In genomic region chr12:98741615-98742265, GRCh38 we compare ENCODE assay signal across 13 cellular contexts.
A peak's percentile ranks its signal among the peaks of the same experiment; 100 is the strongest.
DNase-seq lines count a peak whose midpoint lies in the region; ATAC-seq, FAIRE-seq and TF ChIP-seq lines count a peak whose summit lies in the region.
"Had no signal": no experiment of that assay in that cellular context is flagged by ENCODE, and none has a peak within 500 bp of the region (broad histone marks: within the 10 kb centered on the region; RNA-seq: fewer than 3 reads in every experiment).

No MANE protein-coding gene starts in this region.

- peak; percentile 70 for DNase-seq in activated CD4-positive, alpha-beta T cell treated with anti-CD3 and anti-CD28 coated beads for 36 hours
- no peak for DNase-seq in activated CD4-positive, alpha-beta T cell treated with anti-CD3 and anti-CD28 coated beads for 4 hours
- DNase-seq in NCI-H2107 (lab: John Stamatoyannopoulos, UW) = peak; percentile 29
- DNase-seq in activated T-cell treated with anti-CD3 and anti-CD28 coated beads, Interleukin-2, amount 50 U/mL, for 72 hours = peak; percentile 63 to 75
- DNase-seq in neural progenitor cell (ENCODE audit: low spot score) = peak; percentile 58
- DNase-seq in BE2C = no peak
- no peak for DNase-seq in GM19239 (ENCODE audit: insufficient read length, low spot score)
- DNase-seq in SHP77 treated with DMSO at 0.1 percent for 48 hours (lab: John Stamatoyannopoulos, UW) = no peak
- DNase-seq: activated naive CD8-positive, alpha-beta T cell treated with anti-CD3 and anti-CD28 coated beads, Interleukin-2, amount 10 ng/mL, durations not matched to agents 7 days and 5 days; dermis blood vessel endothelial cell had no signal

- peaks cover 70% of the 10 kb centered on the region for H3K4me1 Mint-ChIP-seq in activated CD4-positive, alpha-beta T cell treated with anti-CD3 and anti-CD28 coated beads for 36 hours
- peaks cover 76% of the 10 kb centered on the region for H3K4me1 Mint-ChIP-seq in activated T-cell treated with anti-CD3 and anti-CD28 coated beads, Interleukin-2, amount 50 U/mL, for 72 hours (ENCODE audit: low read depth)
- H3K4me1 Mint-ChIP-seq in neural progenitor cell = peaks cover 14% of the 10 kb centered on the region

- no peak for FAIRE-seq in GM19239 (lab: Jason Lieb, UNC)
- FAIRE-seq: RCC 7860, TTC549 had no signal

- H3K4me1 ChIP-seq in neural progenitor cell = peaks cover 16% of the 10 kb centered on the region
- peaks cover 6% of the 10 kb centered on the region for H3K4me1 ChIP-seq in BE2C

- H3K36me3 Mint-ChIP-seq in activated CD4-positive, alpha-beta T cell treated with anti-CD3 and anti-CD28 coated beads for 36 hours (ENCODE audit: low read depth) = no peaks in the 10 kb centered on the region
- peaks cover 0 to 2% of the 10 kb centered on the region in 2 donors for H3K36me3 Mint-ChIP-seq in activated T-cell treated with anti-CD3 and anti-CD28 coated beads, Interleukin-2, amount 50 U/mL, for 72 hours (ENCODE audit: insufficient read depth in 2 of 2)
- H3K36me3 Mint-ChIP-seq in neural progenitor cell = no peaks in the 10 kb centered on the region
- H3K36me3 Mint-ChIP-seq: activated naive CD8-positive, alpha-beta T cell treated with anti-CD3 and anti-CD28 coated beads, Interleukin-2, amount 10 ng/mL, durations not matched to agents 7 days and 5 days had no signal

- H3K9me3 ChIP-seq in neural progenitor cell (ENCODE audit: low read depth) (no peaks in the 10 kb centered on the region), BE2C (no peaks in the 10 kb centered on the region)

- H2AFZ ChIP-seq in neural progenitor cell (replicated peaks) = no peak overlapping the region

- no peaks in the 10 kb centered on the region for H3K9me3 Mint-ChIP-seq in activated CD4-positive, alpha-beta T cell treated with anti-CD3 and anti-CD28 coated beads for 36 hours (ENCODE audit: low read depth)
- no peaks in the 10 kb centered on the region for H3K9me3 Mint-ChIP-seq in activated T-cell treated with anti-CD3 and anti-CD28 coated beads, Interleukin-2, amount 50 U/mL, for 72 hours
- H3K9me3 Mint-ChIP-seq in neural progenitor cell = no peaks in the 10 kb centered on the region
- H3K9me3 Mint-ChIP-seq: activated naive CD8-positive, alpha-beta T cell treated with anti-CD3 and anti-CD28 coated beads, Interleukin-2, amount 10 ng/mL, durations not matched to agents 7 days and 5 days had no signal

- CTCF ChIA-PET in activated CD4-positive, alpha-beta T cell treated with anti-CD3 and anti-CD28 coated beads for 36 hours (lab: Charles Lee) = interaction anchor here (0.5 to 3.3 kb wide), 10 partner anchors 11 to 228 kb away, joined by 3 to 17 read pairs (median 4); no protein-coding TSS in a partner anchor

- H4K20me1 ChIP-seq in neural progenitor cell (ENCODE audit: low read depth) = no peaks in the 10 kb centered on the region

- intact Hi-C loops in activated CD4-positive, alpha-beta T cell treated with anti-CD3 and anti-CD28 coated beads for 36 hours (cut with DNase I, micrococcal nuclease) = loop anchor here (1.0 to 5.0 kb wide), 8 partner anchors 44 to 1461 kb away; partner anchors contain the start of genes APAF1 (in 2 of the 2), SLC25A3 (in 2 of the 2) and ACTR6 (in 1 of the 2)

- peak overlapping the region; percentile 48 for H3K4me3 Mint-ChIP-seq in activated CD4-positive, alpha-beta T cell treated with anti-CD3 and anti-CD28 coated beads for 36 hours
- peak overlapping the region; percentile 42 to 71 for H3K4me3 Mint-ChIP-seq in activated T-cell treated with anti-CD3 and anti-CD28 coated beads, Interleukin-2, amount 50 U/mL, for 72 hours
- no peak overlapping the region for H3K4me3 Mint-ChIP-seq in neural progenitor cell
- H3K4me3 Mint-ChIP-seq: activated naive CD8-positive, alpha-beta T cell treated with anti-CD3 and anti-CD28 coated beads, Interleukin-2, amount 10 ng/mL, durations not matched to agents 7 days and 5 days had no signal

- H3K27me3 ChIP-seq in neural progenitor cell (peaks cover 24% of the 10 kb centered on the region), BE2C (peaks cover 15% of the 10 kb centered on the region)

- H3K79me2 ChIP-seq in neural progenitor cell (ENCODE audit: low read depth) = no peaks in the 10 kb centered on the region

- H3K4me3 ChIP-seq in neural progenitor cell (no peak overlapping the region), BE2C (ENCODE audit: low read depth, low read length) (no peak overlapping the region)

- TF ChIP-seq CTCF in neural progenitor cell (IDR thresholded peaks at IDR 0.05) (no peak), BE2C (IDR thresholded peaks at IDR 0.05; ENCODE audit: low read depth, low read length) (no peak)

- H3K36me3 ChIP-seq in neural progenitor cell (no peaks in the 10 kb centered on the region), BE2C (no peaks in the 10 kb centered on the region)

- H3K27me3 Mint-ChIP-seq in activated CD4-positive, alpha-beta T cell treated with anti-CD3 and anti-CD28 coated beads for 36 hours = peaks cover 8% of the 10 kb centered on the region
- peaks cover 19% of the 10 kb centered on the region for H3K27me3 Mint-ChIP-seq in activated T-cell treated with anti-CD3 and anti-CD28 coated beads, Interleukin-2, amount 50 U/mL, for 72 hours (ENCODE audit: low read depth)
- H3K27me3 Mint-ChIP-seq in neural progenitor cell (ENCODE audit: insufficient read depth, low read depth) = peaks cover 7% of the 10 kb centered on the region

- peak; percentile 57 for ATAC-seq in activated CD4-positive, alpha-beta T cell treated with anti-CD3 and anti-CD28 coated beads for 36 hours
- peak; percentile 65 to 69 for ATAC-seq in activated T-cell treated with anti-CD3 and anti-CD28 coated beads, Interleukin-2, amount 50 U/mL, for 72 hours (replicated peaks in 1 of 2)
- ATAC-seq: left lobe of liver had no signal

- H3K4me2 ChIP-seq in neural progenitor cell = peak overlapping the region; percentile 24

- no peak overlapping the region for H3K27ac ChIP-seq in neural progenitor cell

- POLR2A ChIA-PET in activated CD4-positive, alpha-beta T cell treated with anti-CD3 and anti-CD28 coated beads for 36 hours (lab: Charles Lee) = interaction anchor here (0.6 to 1.9 kb wide), 6 partner anchors 10 to 148 kb away, joined by 4 to 9 read pairs (median 6); partner anchors contain the start of gene SLC25A3

- H3F3A ChIP-seq in neural progenitor cell (ENCODE audit: low read depth) = peaks cover 15% of the 10 kb centered on the region

- H3K27ac Mint-ChIP-seq in activated CD4-positive, alpha-beta T cell treated with anti-CD3 and anti-CD28 coated beads for 36 hours = peak overlapping the region; percentile 96
- H3K27ac Mint-ChIP-seq in activated T-cell treated with anti-CD3 and anti-CD28 coated beads, Interleukin-2, amount 50 U/mL, for 72 hours = peak overlapping the region; percentile 81
- H3K27ac Mint-ChIP-seq in neural progenitor cell = no peak overlapping the region
- H3K27ac Mint-ChIP-seq: activated naive CD8-positive, alpha-beta T cell treated with anti-CD3 and anti-CD28 coated beads, Interleukin-2, amount 10 ng/mL, durations not matched to agents 7 days and 5 days had no signal

- no peak overlapping the region for H3K9ac ChIP-seq in neural progenitor cell

Comparison
In these comparisons a context has a peak if more than half of its experiments do, and no peak if none do; other contexts are left out.
1. DNase-seq: peak in activated CD4-positive, alpha-beta T cell treated with anti-CD3 and anti-CD28 coated beads for 36 hours (single experiment), NCI-H2107 (single experiment), activated T-cell treated with anti-CD3 and anti-CD28 coated beads, Interleukin-2, amount 50 U/mL, for 72 hours (2 of 2) and neural progenitor cell (single experiment); none in activated CD4-positive, alpha-beta T cell treated with anti-CD3 and anti-CD28 coated beads for 4 hours (0 of 2), BE2C (single experiment), GM19239 (single experiment) and SHP77 treated with DMSO at 0.1 percent for 48 hours (single experiment).